Comparison of ENCODE assay signal across 17 cellular contexts in the genomic region with DNA sequence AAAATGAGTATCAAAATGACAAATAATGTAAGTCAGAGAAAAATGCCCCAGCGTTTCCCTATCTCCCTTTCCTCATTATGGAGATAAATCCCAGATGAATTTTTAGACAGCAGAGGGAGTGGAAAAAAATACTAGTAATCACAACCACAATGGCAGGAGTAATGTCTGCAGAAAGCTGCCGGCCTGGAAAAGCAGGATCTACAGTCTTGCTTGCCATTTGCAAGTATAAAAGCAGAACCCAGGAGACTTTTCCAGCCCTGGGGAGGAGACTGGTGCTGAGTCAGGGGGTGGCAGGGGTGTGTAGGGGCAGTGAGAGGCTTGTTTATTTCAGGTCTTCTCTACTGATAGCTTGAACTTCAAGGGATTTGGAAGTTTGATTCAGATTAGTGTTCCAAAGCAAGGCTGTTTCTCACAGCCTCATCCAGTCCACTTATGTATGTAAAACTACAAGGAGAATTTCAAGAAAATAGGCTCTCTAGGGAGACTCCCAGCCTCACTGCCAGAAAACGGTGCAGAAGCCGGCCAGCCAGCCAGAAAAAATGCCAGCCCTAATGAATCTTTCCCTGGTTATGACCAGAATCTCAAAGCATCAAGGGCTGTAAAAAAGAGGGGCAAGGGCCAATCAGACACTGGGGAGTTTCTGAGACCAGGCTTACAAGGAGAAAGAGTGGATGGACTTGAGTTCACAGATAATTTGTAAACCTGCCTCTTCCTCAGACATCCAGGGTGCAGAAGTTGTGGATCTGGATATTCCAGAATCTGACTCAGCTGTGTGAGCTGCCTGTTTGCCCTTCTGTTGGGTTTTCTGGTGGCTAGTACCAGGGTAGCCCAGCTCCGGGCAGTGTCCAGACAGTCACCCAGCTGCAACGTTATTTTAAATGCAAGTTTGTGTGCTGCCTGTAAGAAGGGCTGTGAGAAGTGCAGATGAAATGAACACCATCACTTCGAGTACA.
DNase-seq lines count a peak whose midpoint lies in the region; ATAC-seq and TF ChIP-seq lines count a peak whose summit lies in the region.
"Had no signal": no experiment of that assay in that cellular context is flagged by ENCODE, and none has a peak within 500 bp of the region (broad histone marks: within the 10 kb centered on the region; RNA-seq: fewer than 3 reads in every experiment).

No MANE protein-coding gene starts in this region.

- peaks cover 37% of the 10 kb centered on the region for H3K4me1 ChIP-seq in BE2C
- no peaks in the 10 kb centered on the region for H3K4me1 ChIP-seq in hepatocyte (ENCODE audit: insufficient read depth)
- H3K4me1 ChIP-seq in neuronal stem cell (ENCODE audit: control insufficient read depth in 2 of 2, insufficient read depth in 1 of 2, low read depth in 1 of 2, low read length in 2 of 2) = peaks cover 6 to 12% of the 10 kb centered on the region in 2 donors
- H3K4me1 ChIP-seq in CD8-positive, alpha-beta memory T cell (ENCODE audit: insufficient read depth, low read length) = no peaks in the 10 kb centered on the region
- no peaks in the 10 kb centered on the region for H3K4me1 ChIP-seq in effector memory CD4-positive, alpha-beta T cell (ENCODE audit: control insufficient read depth, insufficient read depth, low read length, poor library complexity, severe bottlenecking)
- H3K4me1 ChIP-seq in sigmoid colon = peaks cover 0 to 16% (median 13%) of the 10 kb centered on the region in 4 donors
- H3K4me1 ChIP-seq: transverse colon had no signal

- POLR2A ChIA-PET in CD8-positive, alpha-beta memory T cell (lab: Charles Lee) = no interaction called here

- H2AFZ ChIP-seq in hepatocyte (no peak overlapping the region), neuronal stem cell (ENCODE audit: low read length) (peak overlapping the region; percentile 74)

- H3K9me3 ChIP-seq in BE2C = no peaks in the 10 kb centered on the region
- H3K9me3 ChIP-seq in hepatocyte (ENCODE audit: low read depth) = no peaks in the 10 kb centered on the region
- no peaks in the 10 kb centered on the region for H3K9me3 ChIP-seq in neuronal stem cell (replicated peaks in 1 of 2; ENCODE audit: control insufficient read depth in 2 of 2, insufficient read depth in 1 of 2, low read depth in 1 of 2, low read length in 2 of 2)
- H3K9me3 ChIP-seq in CD8-positive, alpha-beta memory T cell (ENCODE audit: low read length) = no peaks in the 10 kb centered on the region
- no peaks in the 10 kb centered on the region for H3K9me3 ChIP-seq in effector memory CD4-positive, alpha-beta T cell (ENCODE audit: control insufficient read depth, low read length)
- no peaks in the 10 kb centered on the region for H3K9me3 ChIP-seq in sigmoid colon
- H3K9me3 ChIP-seq: transverse colon had no signal

- H3K9ac ChIP-seq in neuronal stem cell (ENCODE audit: low read depth, low read length, poor library complexity) = no peak overlapping the region

- H3K27ac ChIP-seq in hepatocyte (no peak overlapping the region), neuronal stem cell (replicated peaks; ENCODE audit: low read length) (no peak overlapping the region), sigmoid colon (peak overlapping the region in 1 of 4 donors; percentile 30)
- H3K27ac ChIP-seq in CD8-positive, alpha-beta memory T cell (ENCODE audit: low read depth, low read length) = no peak overlapping the region
- H3K27ac ChIP-seq in effector memory CD4-positive, alpha-beta T cell (ENCODE audit: insufficient read depth, low read length, poor library complexity, severe bottlenecking) = no peak overlapping the region
- H3K27ac ChIP-seq: brain microvascular endothelial cell, transverse colon had no signal

- H3K36me3 ChIP-seq in BE2C (no peaks in the 10 kb centered on the region), hepatocyte (replicated peaks; ENCODE audit: insufficient read depth, low read depth) (no peaks in the 10 kb centered on the region), neuronal stem cell (replicated peaks in 1 of 2; ENCODE audit: control insufficient read depth in 2 of 2, insufficient read depth in 2 of 2, low read length in 2 of 2) (no peaks in the 10 kb centered on the region), sigmoid colon (no peaks in the 10 kb centered on the region)
- no peaks in the 10 kb centered on the region for H3K36me3 ChIP-seq in CD8-positive, alpha-beta memory T cell (ENCODE audit: insufficient read depth, low read length)
- H3K36me3 ChIP-seq in effector memory CD4-positive, alpha-beta T cell (ENCODE audit: control insufficient read depth, insufficient read depth, low read length) = no peaks in the 10 kb centered on the region
- H3K36me3 ChIP-seq: brain microvascular endothelial cell, transverse colon had no signal

- TF ChIP-seq POLR2A in sigmoid colon (IDR thresholded peaks at IDR 0.05) = no peak

- H3K9me3 Mint-ChIP-seq in CD8-positive, alpha-beta memory T cell = peaks cover 5 to 19% (median 10%) of the 10 kb centered on the region in 5 donors

- TF ChIP-seq EP300 in sigmoid colon (IDR thresholded peaks at IDR 0.05) = no peak

- no peaks in the 10 kb centered on the region for H3K36me3 Mint-ChIP-seq in CD8-positive, alpha-beta memory T cell

- H3K27ac Mint-ChIP-seq in CD8-positive, alpha-beta memory T cell = no peak overlapping the region
- H3K27ac Mint-ChIP-seq: activated B cell treated with CpG ODN at 0.5 μM for 24 hours had no signal

- H2BK5ac ChIP-seq in neuronal stem cell (ENCODE audit: low read length) = no peak overlapping the region

- CTCF ChIA-PET in CD8-positive, alpha-beta memory T cell (lab: Charles Lee) = no interaction called here

- TF ChIP-seq CTCF in BE2C (IDR thresholded peaks at IDR 0.05; ENCODE audit: low read depth, low read length) = no peak
- no peak for TF ChIP-seq CTCF in hepatocyte (IDR thresholded peaks at IDR 0.05; ENCODE audit: poor library complexity)
- TF ChIP-seq CTCF in sigmoid colon (IDR thresholded peaks at IDR 0.05) = no peak

- H3K9me2 ChIP-seq in hepatocyte (replicated peaks; ENCODE audit: insufficient read depth) = no peaks in the 10 kb centered on the region

- H3K4ac ChIP-seq in neuronal stem cell (ENCODE audit: low read length) = no peak overlapping the region

- no peak overlapping the region for H3K14ac ChIP-seq in neuronal stem cell (ENCODE audit: low read length)

- H3K27me3 ChIP-seq in BE2C = no peaks in the 10 kb centered on the region
- no peaks in the 10 kb centered on the region for H3K27me3 ChIP-seq in hepatocyte
- peaks cover 0 to 3% (median 0%) of the 10 kb centered on the region in 3 experiments for H3K27me3 ChIP-seq in neuronal stem cell (ENCODE audit: control insufficient read depth in 3 of 3, insufficient read depth in 3 of 3, low read depth in 1 of 3, low read length in 3 of 3)
- H3K27me3 ChIP-seq in CD8-positive, alpha-beta memory T cell (ENCODE audit: insufficient read depth, low read length, poor library complexity, severe bottlenecking) = no peaks in the 10 kb centered on the region
- no peaks in the 10 kb centered on the region for H3K27me3 ChIP-seq in effector memory CD4-positive, alpha-beta T cell (replicated peaks; ENCODE audit: control insufficient read depth, insufficient read depth, low read length, poor library complexity, severe bottlenecking)
- H3K27me3 ChIP-seq in sigmoid colon = no peaks in the 10 kb centered on the region
- H3K27me3 ChIP-seq: brain microvascular endothelial cell, transverse colon had no signal

- WGBS in hepatocyte (ENCODE audit: low lambda C conversion rate, missing lambda C conversion rate) = 40% methylated on average over 7 of the region's 7 CpGs
- no CpG with 5 or more reads among the region's 7 CpGs for WGBS in neuronal stem cell (ENCODE audit: extremely low coverage in 2 of 2, insufficient read length in 2 of 2, insufficient replicate concordance in 1 of 2), 2 donors
- 35 to 44% methylated on average over 7 of the region's 7 CpGs for WGBS in sigmoid colon, 2 donors

- H3K27me3 Mint-ChIP-seq in CD8-positive, alpha-beta memory T cell = no peaks in the 10 kb centered on the region
- H3K27me3 Mint-ChIP-seq: activated B cell treated with CpG ODN at 0.5 μM for 24 hours had no signal

- no peak overlapping the region for H2AK5ac ChIP-seq in neuronal stem cell (ENCODE audit: low read depth, low read length)

- H4K20me1 ChIP-seq in hepatocyte (ENCODE audit: insufficient read depth, poor library complexity, severe bottlenecking) = no peaks in the 10 kb centered on the region

- no peak overlapping the region for H2BK12ac ChIP-seq in neuronal stem cell (ENCODE audit: low read length)

- H2BK15ac ChIP-seq in neuronal stem cell (ENCODE audit: low read length) = no peak overlapping the region

- no peak overlapping the region for H3K4me2 ChIP-seq in hepatocyte
- no peak overlapping the region for H3K4me2 ChIP-seq in neuronal stem cell (ENCODE audit: insufficient read depth, low read length, poor library complexity, severe bottlenecking)

- H4K8ac ChIP-seq in neuronal stem cell (ENCODE audit: low read depth, low read length) = no peak overlapping the region

- H3K23ac ChIP-seq in neuronal stem cell (ENCODE audit: low read depth, low read length, poor library complexity) = no peak overlapping the region

- no peak overlapping the region for H3K4me3 ChIP-seq in BE2C (ENCODE audit: low read depth, low read length)
- no peak overlapping the region for H3K4me3 ChIP-seq in hepatocyte
- H3K4me3 ChIP-seq in neuronal stem cell (ENCODE audit: low read length in 2 of 2) = no peak overlapping the region
- no peak overlapping the region for H3K4me3 ChIP-seq in CD8-positive, alpha-beta memory T cell (ENCODE audit: low read length)
- no peak overlapping the region for H3K4me3 ChIP-seq in effector memory CD4-positive, alpha-beta T cell (ENCODE audit: insufficient read depth, low read depth, low read length, poor library complexity, severe bottlenecking)
- no peak overlapping the region for H3K4me3 ChIP-seq in sigmoid colon
- H3K4me3 ChIP-seq: transverse colon had no signal

- H3K4me3 Mint-ChIP-seq in CD8-positive, alpha-beta memory T cell = no peak overlapping the region
- H3K4me3 Mint-ChIP-seq: activated B cell treated with CpG ODN at 0.5 μM for 24 hours had no signal

- DNase-seq in BE2C = peak; percentile 18
- DNase-seq in amygdala (lab: John Stamatoyannopoulos, UW) = peak in 30 of 56 donors; percentile 2 to 73 (median 30)
- DNase-seq in hepatocyte (ENCODE audit: low spot score) = peak; percentile 8
- no peak for DNase-seq in neuronal stem cell (ENCODE audit: low spot score)
- DNase-seq in CD8-positive, alpha-beta memory T cell = no peak
- no peak for DNase-seq in effector memory CD4-positive, alpha-beta T cell
- no peak for DNase-seq in left ventricle myocardium superior
- no peak for DNase-seq in sigmoid colon
- DNase-seq: activated B cell treated with CpG ODN at 0.5 μM for 24 hours; activated gamma-delta T cell; brain microvascular endothelial cell; effector CD4-positive, alpha-beta T cell; kidney; NCI-H187 treated with DMSO at 0.1 percent for 48 hours; NCI-H526 treated with DMSO at 0.1 percent for 48 hours; stimulated activated CD4-positive, alpha-beta T cell treated with anti-CD3 and anti-CD28 coated beads, Interleukin-1b, Interleukin-23, amount 100 ng/mL, for 48 hours; transverse colon had no signal

- no peak for ATAC-seq in left ventricle myocardium superior

- peak overlapping the region; percentile 25 for H3K18ac ChIP-seq in neuronal stem cell (ENCODE audit: low read length)

- no peak overlapping the region for H4K91ac ChIP-seq in neuronal stem cell (ENCODE audit: low read depth, low read length, poor library complexity)

- no peaks in the 10 kb centered on the region for H3K79me2 ChIP-seq in hepatocyte

- H2BK120ac ChIP-seq in neuronal stem cell (ENCODE audit: low read depth, low read length) = no peak overlapping the region

- no peaks in the 10 kb centered on the region for H3K79me1 ChIP-seq in neuronal stem cell (ENCODE audit: low read depth, low read length)

- no peaks in the 10 kb centered on the region for H3K4me1 Mint-ChIP-seq in CD8-positive, alpha-beta memory T cell
- H3K4me1 Mint-ChIP-seq: activated B cell treated with CpG ODN at 0.5 μM for 24 hours had no signal

- intact Hi-C loops in left ventricle myocardium superior (cut with micrococcal nuclease) (no loop called here), sigmoid colon (cut with DNase I) (no loop called here)

Comparison
In these comparisons a context has a peak if more than half of its experiments do, and no peak if none do; other contexts are left out.
1. DNase-seq: peak in BE2C (single experiment), amygdala (30 of 56) and hepatocyte (single experiment); none in neuronal stem cell (single experiment), CD8-positive, alpha-beta memory T cell (0 of 5), effector memory CD4-positive, alpha-beta T cell (0 of 3), left ventricle myocardium superior (single experiment) and sigmoid colon (single experiment).